9 cellular contexts compared by ENCODE assay signal in genomic region chr13:33723772-33724435, GRCh38.
DNase-seq lines count a peak whose midpoint lies in the region; ATAC-seq and TF ChIP-seq lines count a peak whose summit lies in the region.
"Had no signal": no experiment of that assay in that cellular context is flagged by ENCODE, and none has a peak within 500 bp of the region (broad histone marks: within the 10 kb centered on the region; RNA-seq: fewer than 3 reads in every experiment).

No MANE protein-coding gene starts in this region.

- H3K36me3 ChIP-seq in left ventricle myocardium inferior = no peaks in the 10 kb centered on the region
- no peaks in the 10 kb centered on the region for H3K36me3 ChIP-seq in rectal smooth muscle tissue (ENCODE audit: control insufficient read depth, insufficient read depth, low read length)
- H3K36me3 ChIP-seq: BLaER1 had no signal

- peak; percentile 86 for TF ChIP-seq CTCF in left ventricle myocardium inferior (IDR thresholded peaks at IDR 0.05; ENCODE audit: borderline replicate concordance)

- H3K4me1 Mint-ChIP-seq in T-helper 17 cell = peaks cover 12% of the 10 kb centered on the region

- H3K27ac Mint-ChIP-seq in T-helper 17 cell = peak overlapping the region; percentile 67

- peak; percentile 45 for DNase-seq in NCI-H1436 (lab: John Stamatoyannopoulos, UW)
- DNase-seq in NCI-H1436 treated with DMSO at 0.1 percent for 48 hours (lab: John Stamatoyannopoulos, UW) = no peak
- peak; percentile 69 for DNase-seq in NCI-H1694 (lab: John Stamatoyannopoulos, UW)
- peak; percentile 26 to 51 (median 34) for DNase-seq in T-helper 17 cell
- peak; percentile 50 for DNase-seq in amniotic stem cell (lab: John Stamatoyannopoulos, UW)
- DNase-seq in left ventricle myocardium inferior = peak; percentile 55

- H3K4me1 ChIP-seq in left ventricle myocardium inferior (peaks cover 54% of the 10 kb centered on the region), rectal smooth muscle tissue (ENCODE audit: control insufficient read depth, insufficient read depth, low read length) (peaks cover 22% of the 10 kb centered on the region)

- H3K4me3 ChIP-seq in left ventricle myocardium inferior (no peak overlapping the region), rectal smooth muscle tissue (ENCODE audit: low read length) (no peak overlapping the region)
- H3K4me3 ChIP-seq: BLaER1 had no signal

- H3K27me3 ChIP-seq in left ventricle myocardium inferior (ENCODE audit: low read depth) (no peaks in the 10 kb centered on the region), rectal smooth muscle tissue (ENCODE audit: control insufficient read depth, insufficient read depth, low read length) (no peaks in the 10 kb centered on the region)
- H3K27me3 ChIP-seq: BLaER1 had no signal

- H3K27ac ChIP-seq in left ventricle myocardium inferior (replicated peaks) = peak overlapping the region; percentile 77
- H3K27ac ChIP-seq in rectal smooth muscle tissue (ENCODE audit: low read depth, low read length) = peak overlapping the region; percentile 31
- H3K27ac ChIP-seq: BLaER1 had no signal

- peak; percentile 44 for ATAC-seq in HG02870 (IDR thresholded peaks at IDR 0.05; ENCODE audit: unreplicated experiment)
- peak; percentile 94 for ATAC-seq in T-helper 17 cell

- H3K27me3 Mint-ChIP-seq in T-helper 17 cell = no peaks in the 10 kb centered on the region

- H3K36me3 Mint-ChIP-seq in T-helper 17 cell (ENCODE audit: low read depth) = no peaks in the 10 kb centered on the region

- intact Hi-C loops in left ventricle myocardium inferior (cut with micrococcal nuclease) = loop anchor here (5.0 kb wide), 1 partner anchor 182 kb away; no protein-coding TSS in a partner anchor

- no peak overlapping the region for H3K9ac ChIP-seq in rectal smooth muscle tissue (ENCODE audit: low read length)
- H3K9ac ChIP-seq: BLaER1 had no signal

- H3K4me3 Mint-ChIP-seq in T-helper 17 cell = peak overlapping the region; percentile 49

- H3K9me3 ChIP-seq in T-helper 17 cell (ENCODE audit: control insufficient read depth, low read length, poor library complexity, severe bottlenecking) (no peaks in the 10 kb centered on the region), left ventricle myocardium inferior (replicated peaks) (peaks cover 15% of the 10 kb centered on the region)
- H3K9me3 ChIP-seq: BLaER1 had no signal
